Comparison of ENCODE assay signal across 17 cellular contexts in the genomic region with DNA sequence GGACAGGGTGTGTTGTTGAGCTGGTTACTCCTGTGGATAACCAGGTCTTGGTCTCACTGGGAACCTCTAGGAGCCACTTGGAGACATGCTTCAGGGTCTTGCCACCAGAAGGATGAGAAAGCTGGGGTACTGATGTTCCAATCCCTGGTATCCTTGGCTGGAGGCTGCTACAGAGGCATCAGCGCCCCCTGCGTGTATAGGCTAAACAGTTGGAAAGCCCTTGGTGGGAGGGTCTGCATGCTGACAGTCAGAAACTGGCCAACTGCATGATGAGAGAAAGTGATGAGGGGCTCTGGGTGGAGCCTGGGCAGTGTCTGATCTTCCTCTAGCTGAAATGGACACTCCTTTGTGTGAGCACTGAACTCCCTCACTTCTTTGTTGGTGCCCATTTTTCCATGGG.
"Had no signal": no experiment of that assay in that cellular context is flagged by ENCODE, and none has a peak within 500 bp of the region (broad histone marks: within the 10 kb centered on the region; RNA-seq: fewer than 3 reads in every experiment).

No MANE protein-coding gene starts in this region.

- H3K27ac ChIP-seq: dorsolateral prefrontal cortex, heart left ventricle, left ventricle myocardium inferior had no signal

- DNase-seq: cortex of kidney; dorsolateral prefrontal cortex; effector CD8-positive, alpha-beta T cell; heart left ventricle; hippocampal formation; kidney; left cardiac atrium; left ventricle myocardium inferior; naive thymus-derived CD4-positive, alpha-beta T cell; nephron progenitor cell; posterior cingulate gyrus; small intestine; stimulated activated CD4-positive, alpha-beta T cell treated with anti-CD3 and anti-CD28 coated beads, Interleukin-12 subunit alpha, Interleukin-12 subunit beta, amount 100 ng/mL, for 4 hours; stimulated activated naive CD4-positive, alpha-beta T cell treated with Interleukin-2 at 50 U/mL for 16 hours; trophoblast cell had no signal

- H3K4me1 ChIP-seq: heart left ventricle, left ventricle myocardium inferior had no signal

- H3K9me3 ChIP-seq: heart left ventricle, left ventricle myocardium inferior had no signal

- H3K4me3 ChIP-seq: dorsolateral prefrontal cortex, heart left ventricle, left ventricle myocardium inferior had no signal

- ATAC-seq: heart left ventricle; left cardiac atrium; naive thymus-derived CD4-positive, alpha-beta T cell had no signal

- H3K36me3 ChIP-seq: heart left ventricle, left ventricle myocardium inferior had no signal

- FAIRE-seq: endometrium, frontal cortex, kidney, small intestine had no signal
